8 cellular contexts compared by ENCODE assay signal in the genomic region with DNA sequence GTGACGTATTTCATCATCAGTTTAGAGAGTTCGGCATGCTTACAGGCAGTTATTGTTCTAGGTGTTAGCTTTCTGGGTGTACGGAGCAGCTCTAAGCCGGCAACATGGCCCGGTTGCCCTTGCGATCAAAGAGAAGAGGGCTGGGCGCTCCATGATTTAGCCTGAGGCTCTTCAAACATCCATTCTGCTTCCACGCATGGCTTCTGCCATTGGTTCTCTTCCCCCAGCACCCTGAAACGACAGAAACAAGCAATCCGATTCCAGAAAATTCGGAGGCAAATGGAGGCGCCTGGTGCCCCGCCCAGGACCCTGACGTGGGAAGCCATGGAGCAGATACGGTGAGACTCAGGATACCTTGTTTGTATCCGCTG. TPM values are rescaled to one million over a fixed set of nuclear protein-coding genes. Genes with fewer than 3 reads are reported as not detected.
DNase-seq lines count a peak whose midpoint lies in the region; ATAC-seq, FAIRE-seq and TF ChIP-seq lines count a peak whose summit lies in the region.

No MANE protein-coding gene starts in this region.

- peaks cover 7 to 12% of the 10 kb centered on the region in 2 experiments for H3K4me1 ChIP-seq in trophoblast cell (ENCODE audit: control insufficient read depth in 1 of 2, insufficient read depth in 2 of 2, low read length in 2 of 2)

- peaks cover 11% of the 10 kb centered on the region for H3K79me1 ChIP-seq in trophoblast cell (ENCODE audit: low read length)

- H3K36me3 ChIP-seq in trophoblast cell (ENCODE audit: control insufficient read depth in 1 of 2, insufficient read depth in 2 of 2, low read length in 2 of 2) = peaks cover 5 to 13% of the 10 kb centered on the region in 2 experiments

- H3K9me3 ChIP-seq in trophoblast cell (ENCODE audit: insufficient read depth, low read depth, low read length) = no peaks in the 10 kb centered on the region

- H2BK12ac ChIP-seq in trophoblast cell (ENCODE audit: low read length) = no peak overlapping the region

- DNase-seq in G401 (ENCODE audit: low spot score) = peak; percentile 59
- DNase-seq in NCI-H748 treated with DMSO at 0.1 percent for 48 hours (lab: John Stamatoyannopoulos, UW) = peak; percentile 47
- DNase-seq in activated naive CD4-positive, alpha-beta T cell treated with Interleukin-2 at 50 U/mL for 16 hours = peak; percentile 56
- DNase-seq in Right ventricle myocardium superior = peak; percentile 58
- DNase-seq in trophoblast cell = peak; percentile 14 to 53
- no peak for DNase-seq in H54 (ENCODE audit: insufficient read length, low spot score)

- no CpG with 5 or more reads among the region's 16 CpGs for WGBS in trophoblast cell (ENCODE audit: extremely low coverage, insufficient coverage, insufficient read length)

- H3K4me3 ChIP-seq in trophoblast cell (ENCODE audit: low read depth, low read length) = peak overlapping the region; percentile 73

- peak overlapping the region; percentile 55 for H3K4me2 ChIP-seq in trophoblast cell (ENCODE audit: low read length)

- no peak overlapping the region for H3K23ac ChIP-seq in trophoblast cell (ENCODE audit: low read length)

- H3K79me2 ChIP-seq in trophoblast cell (ENCODE audit: control insufficient read depth, insufficient read depth, low read length, poor library complexity) = peaks cover 15% of the 10 kb centered on the region

- peak overlapping the region; percentile 90 for H3K27ac ChIP-seq in trophoblast cell (ENCODE audit: low read depth, low read length)

- H3K14ac ChIP-seq in trophoblast cell (ENCODE audit: low read length) = peak overlapping the region; percentile 81

- ATAC-seq in HG02610 (IDR thresholded peaks at IDR 0.05; ENCODE audit: unreplicated experiment) = peak; percentile 16
- peak; percentile 19 for ATAC-seq in Right ventricle myocardium superior (ENCODE audit: poor library complexity)
- no peak for ATAC-seq in GM21737 (IDR thresholded peaks at IDR 0.05; ENCODE audit: unreplicated experiment)

- H3K4ac ChIP-seq in trophoblast cell (ENCODE audit: low read depth, low read length) = peak overlapping the region; percentile 94

- H3K9ac ChIP-seq in trophoblast cell (ENCODE audit: low read length) = peak overlapping the region; percentile 96

- peak overlapping the region; percentile 90 for H2BK5ac ChIP-seq in trophoblast cell (ENCODE audit: low read depth, low read length, poor library complexity)

- H3K27me3 ChIP-seq in trophoblast cell (ENCODE audit: insufficient read depth, low read length) = no peaks in the 10 kb centered on the region

- H2BK120ac ChIP-seq in trophoblast cell (ENCODE audit: insufficient read depth, low read length, poor library complexity) = peak overlapping the region; percentile 74

- peak overlapping the region; percentile 85 for H4K91ac ChIP-seq in trophoblast cell (ENCODE audit: low read depth, low read length)

- FAIRE-seq in H54 (lab: Jason Lieb, UNC) = no peak

- peak overlapping the region; percentile 92 for H4K12ac ChIP-seq in trophoblast cell (ENCODE audit: low read depth, low read length)

- intact Hi-C loops in Right ventricle myocardium superior (cut with DNase I) = no loop called here

- H4K8ac ChIP-seq in trophoblast cell (ENCODE audit: low read depth, low read length) = peak overlapping the region; percentile 98

- TF ChIP-seq POLR2A in H54 (IDR thresholded peaks at IDR 0.05; ENCODE audit: low read depth, low read length) = no peak

- in situ Hi-C loops in G401 (cut with HindIII; ENCODE audit: low sequenced_read_pairs) = no loop called here

- peak overlapping the region; percentile 86 for H3K18ac ChIP-seq in trophoblast cell (ENCODE audit: low read length)

- peak overlapping the region; percentile 56 for H2AFZ ChIP-seq in trophoblast cell (ENCODE audit: insufficient read depth, low read length, poor library complexity)

- H2AK5ac ChIP-seq in trophoblast cell (ENCODE audit: low read length) = peak overlapping the region; percentile 84

RNA-seq across cellular contexts. Expression of a gene that starts 0.6 kb away (rescaled TPM):
- total RNA-seq in G401 (2014; rRNA removed; shearing (Covaris generic)) = 105 and 114 TPM in 2 replicates
- 122 TPM for total RNA-seq in Right ventricle myocardium superior
- 53.6 and 53.7 TPM in 2 replicates for polyA plus RNA-seq in trophoblast cell (2013)

RNA-seq across cellular contexts. Expression of a gene that starts 16.7 kb away (rescaled TPM):
- not detected in 2 replicates for total RNA-seq in G401 (2014; rRNA removed; shearing (Covaris generic))
- not detected for total RNA-seq in Right ventricle myocardium superior
- 0.05 and 0.06 TPM in 2 replicates for polyA plus RNA-seq in trophoblast cell (2013)

RNA-seq across cellular contexts. Expression of a gene that starts 32.0 kb away (rescaled TPM):
- total RNA-seq in G401 (2014; rRNA removed; shearing (Covaris generic)) = 3.4 and 4.2 TPM in 2 replicates
- 9.1 TPM for total RNA-seq in Right ventricle myocardium superior
- 1.3 and 1.5 TPM in 2 replicates for polyA plus RNA-seq in trophoblast cell (2013)

RNA-seq across cellular contexts. Expression of a gene that starts 32.3 kb away (rescaled TPM):
- 82.0 and 83.7 TPM in 2 replicates for total RNA-seq in G401 (2014; rRNA removed; shearing (Covaris generic))
- total RNA-seq in Right ventricle myocardium superior = 71.6 TPM
- 32.9 and 34.6 TPM in 2 replicates for polyA plus RNA-seq in trophoblast cell (2013)
